In the genomic region with DNA sequence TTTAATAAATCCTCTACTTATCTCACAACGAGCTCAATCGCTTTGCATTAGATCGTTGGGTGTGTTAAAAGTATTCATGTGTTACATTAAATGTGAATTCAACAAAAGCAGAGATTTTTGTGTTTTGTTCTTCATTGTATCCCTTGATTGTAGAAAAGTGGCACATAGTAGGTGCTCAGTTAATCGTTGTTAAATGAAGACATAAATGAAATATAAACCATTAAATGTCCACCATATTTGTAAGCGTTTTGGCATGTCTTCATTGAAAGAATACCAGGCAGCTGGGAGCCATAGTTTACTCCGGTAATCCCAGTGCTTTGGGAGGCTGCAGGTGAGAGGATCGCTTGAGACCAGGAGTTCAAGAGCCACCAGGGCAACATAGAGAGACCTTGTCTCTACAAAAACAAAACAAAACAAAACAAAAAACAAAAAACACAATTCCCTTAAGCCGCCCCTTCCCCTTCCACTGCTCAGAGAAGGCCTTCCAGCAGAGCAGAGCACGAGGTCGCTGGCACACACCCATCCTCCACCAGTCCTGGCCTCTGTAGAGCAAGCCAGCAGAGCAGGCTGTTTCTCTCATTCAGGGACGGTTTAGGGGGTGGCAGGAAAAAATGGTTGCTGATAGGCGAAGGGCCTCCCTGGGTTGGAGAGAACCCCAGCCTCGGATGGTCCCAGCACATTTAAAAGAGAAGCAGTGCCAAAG, we compare ENCODE assay signal across 8 cellular contexts. TPM values are rescaled to one million over a fixed set of nuclear protein-coding genes. Genes with fewer than 3 reads are reported as not detected.
DNase-seq lines count a peak whose midpoint lies in the region; ATAC-seq and TF ChIP-seq lines count a peak whose summit lies in the region.

No MANE protein-coding gene starts in this region.

- TF ChIP-seq CTCF in OCI-LY1 (IDR thresholded peaks at IDR 0.05; ENCODE audit: low read length): no peak
- TF ChIP-seq CTCF in body of pancreas (IDR thresholded peaks at IDR 0.05): no peak
- TF ChIP-seq CTCF in lower leg skin (IDR thresholded peaks at IDR 0.05): no peak

- peak; percentile 44 to 47 for ATAC-seq in activated CD4-positive, CD25-positive, alpha-beta regulatory T cell treated with anti-CD3 and anti-CD28 coated beads, Interleukin-2, amount 50 U/mL, for 24 hours
- ATAC-seq in HG02840 (IDR thresholded peaks at IDR 0.05; ENCODE audit: low FRiP score, unreplicated experiment) (peak; percentile 25), body of pancreas (peak; percentile 15), GM21576 (IDR thresholded peaks at IDR 0.05; ENCODE audit: unreplicated experiment) (no peak)

- peak overlapping the region; percentile 99 for H3K4me2 ChIP-seq in OCI-LY1 (ENCODE audit: low read length)

- no peaks in the 10 kb centered on the region; the same call in 1 of the 2 replicates for H3K27me3 ChIP-seq in OCI-LY1 (ENCODE audit: insufficient read depth, low read length)
- H3K27me3 ChIP-seq in body of pancreas: no peaks in the 10 kb centered on the region
- H3K27me3 ChIP-seq in thymus (ENCODE audit: control insufficient read depth, insufficient read depth): no peaks in the 10 kb centered on the region

- DNase-seq in activated CD4-positive, CD25-positive, alpha-beta regulatory T cell (lab: John Stamatoyannopoulos, UW): no peak
- DNase-seq in body of pancreas: peak; percentile 37 to 59 (median 48)
- peak; percentile 41 to 91 for DNase-seq in lower leg skin (ENCODE audit: low spot score in 2 of 2)

- WGBS in body of pancreas, 2 donors: 47 to 55% methylated on average over 11 to 13 of the region's 13 CpGs
- WGBS in lower leg skin, 2 donors: 51 to 52% methylated on average over 13 of the region's 13 CpGs
- 62% methylated on average over 13 of the region's 13 CpGs for WGBS in thymus

- intact Hi-C loops in body of pancreas (cut with DNase I) (no loop called here), lower leg skin (cut with DNase I; ENCODE audit: low total_unique reads) (loop anchor here (2.0 to 10.0 kb wide), 2 partner anchors 107 to 451 kb away; partner anchors contain the start of gene AKTIP)

- H3K4me1 ChIP-seq in OCI-LY1 (ENCODE audit: insufficient read depth, low read length, severe bottlenecking) (peaks cover 44% of the 10 kb centered on the region), body of pancreas (peaks cover 34% of the 10 kb centered on the region), thymus (ENCODE audit: control insufficient read depth, insufficient read depth, low read length) (peaks cover 9% of the 10 kb centered on the region)

- TF ChIP-seq POLR2A in body of pancreas (IDR thresholded peaks at IDR 0.05) (no peak), lower leg skin (IDR thresholded peaks at IDR 0.05) (no peak)

- H4K20me1 ChIP-seq in OCI-LY1 (ENCODE audit: insufficient read depth, low read length): no peaks in the 10 kb centered on the region

- peak overlapping the region; percentile 78 for H3K4me3 ChIP-seq in OCI-LY1 (ENCODE audit: low read depth, low read length, poor library complexity, severe bottlenecking)
- H3K4me3 ChIP-seq in body of pancreas: no peak overlapping the region
- H3K4me3 ChIP-seq in lower leg skin (ENCODE audit: low read depth, poor library complexity, severe bottlenecking): no peak overlapping the region
- H3K4me3 ChIP-seq in thymus (ENCODE audit: low read length): peak overlapping the region; percentile 67

- H3K9ac ChIP-seq in OCI-LY1 (ENCODE audit: low read length): peak overlapping the region; percentile 71

- H3F3A ChIP-seq in OCI-LY1 (ENCODE audit: insufficient read depth, low read length): no peaks in the 10 kb centered on the region

- H3K9me2 ChIP-seq in OCI-LY1 (ENCODE audit: low read depth, low read length): no peaks in the 10 kb centered on the region

- peaks cover 26% of the 10 kb centered on the region for H3K79me2 ChIP-seq in OCI-LY1 (ENCODE audit: insufficient read depth, low read length)

- H2AFZ ChIP-seq in OCI-LY1 (ENCODE audit: low read length): peak overlapping the region; percentile 57; the same call in 1 of the 2 replicates

- H3K36me3 ChIP-seq in OCI-LY1 (ENCODE audit: insufficient read depth, low read length): no peaks in the 10 kb centered on the region
- H3K36me3 ChIP-seq in body of pancreas (replicated peaks in 1 of 2; ENCODE audit: insufficient read depth in 1 of 2, low read depth in 2 of 2): no peaks in the 10 kb centered on the region
- no peaks in the 10 kb centered on the region for H3K36me3 ChIP-seq in thymus (ENCODE audit: control insufficient read depth, insufficient read depth)

- H3K9me3 ChIP-seq in OCI-LY1 (ENCODE audit: low read length) (no peaks in the 10 kb centered on the region), body of pancreas (no peaks in the 10 kb centered on the region), thymus (ENCODE audit: control insufficient read depth) (no peaks in the 10 kb centered on the region)

- H3K27ac ChIP-seq in OCI-LY1 (ENCODE audit: low read depth, low read length, poor library complexity, severe bottlenecking) (peak overlapping the region; percentile 25), body of pancreas (peak overlapping the region; percentile 71 to 90 (median 79)), thymus (ENCODE audit: low read depth) (no peak overlapping the region)

RNA-seq across cellular contexts. Expression of gene CHD9, which starts 0.7 kb away (rescaled TPM):
- 10 to 100 TPM; 38.1 to 58.7 TPM for total RNA-seq in body of pancreas
- 10 to 100 TPM; 49.2 to 85.7 (median 67.7) TPM for total RNA-seq in lower leg skin
- polyA plus RNA-seq in thymus: 15.3 TPM

RNA-seq across cellular contexts. Expression of gene CHD9NB, which starts 1.4 kb away (rescaled TPM):
- 10 to 100 TPM in 1 of 2 donors, 1 to 10 TPM in 1; 3.1 to 12.5 TPM for total RNA-seq in body of pancreas
- total RNA-seq in lower leg skin: 10 to 100 TPM in 2 of 4 donors, 1 to 10 TPM in 2; 4.6 to 15.4 (median 10.0) TPM
- polyA plus RNA-seq in thymus: 0.84 TPM

Comparison
In these comparisons a context has a peak if more than half of its experiments do, and no peak if none do; other contexts are left out.
1. DNase-seq: peak in body of pancreas (4 of 4) and lower leg skin (2 of 2); none in activated CD4-positive, CD25-positive, alpha-beta regulatory T cell (0 of 4).
2. H3K4me3 ChIP-seq: peak in OCI-LY1 (single experiment) and thymus (single experiment); none in body of pancreas (0 of 2) and lower leg skin (single experiment).